Comparison of ENCODE assay signal across 27 cellular contexts in the genomic region with DNA sequence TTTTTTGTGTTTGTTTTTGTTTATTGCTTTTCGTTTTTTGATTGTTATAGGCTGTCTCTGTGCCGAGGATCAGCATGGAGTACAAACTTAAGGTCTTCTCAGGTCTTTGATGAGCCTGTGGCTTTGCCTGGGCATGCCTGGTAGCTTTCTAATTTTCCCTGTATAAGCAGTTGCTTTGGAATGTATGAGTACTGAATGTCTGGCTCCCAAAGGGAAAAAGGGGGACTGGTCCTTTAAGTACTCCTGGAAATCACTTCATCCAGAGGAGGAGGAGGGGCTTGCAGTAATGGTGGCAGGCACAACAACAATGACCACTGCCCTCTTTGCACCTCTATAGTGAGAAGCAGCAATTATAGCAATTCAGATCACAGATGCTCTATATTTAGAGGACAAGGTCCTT.
DNase-seq lines count a peak whose midpoint lies in the region; ATAC-seq, FAIRE-seq and TF ChIP-seq lines count a peak whose summit lies in the region.
"Had no signal": no experiment of that assay in that cellular context is flagged by ENCODE, and none has a peak within 500 bp of the region (broad histone marks: within the 10 kb centered on the region; RNA-seq: fewer than 3 reads in every experiment).

No MANE protein-coding gene starts in this region.

- H3K4me3 Mint-ChIP-seq in activated CD4-positive, alpha-beta T cell treated with anti-CD3 and anti-CD28 coated beads, Interleukin-2, amount 10 ng/mL, durations not matched to agents 7 days and 5 days = no peak overlapping the region
- H3K4me3 Mint-ChIP-seq in activated CD4-positive, alpha-beta T cell treated with anti-CD3 and anti-CD28 coated beads, Interleukin-2, amount 10 ng/mL, durations not matched to agents 24 days and 14 days = no peak overlapping the region
- H3K4me3 Mint-ChIP-seq in activated T-helper 17 cell treated with anti-CD3 and anti-CD28 coated beads, Interleukin-2, amount 50 U/mL, for 72 hours = no peak overlapping the region
- H3K4me3 Mint-ChIP-seq: activated naive CD8-positive, alpha-beta T cell had no signal

- H3K36me3 ChIP-seq in osteoblast (ENCODE audit: insufficient read depth, low read length) = no peaks in the 10 kb centered on the region
- H3K36me3 ChIP-seq: upper lobe of left lung had no signal

- H3K4me1 Mint-ChIP-seq in activated CD4-positive, alpha-beta T cell treated with anti-CD3 and anti-CD28 coated beads, Interleukin-2, amount 10 ng/mL, durations not matched to agents 7 days and 5 days = peaks cover 3% of the 10 kb centered on the region
- H3K4me1 Mint-ChIP-seq in activated CD4-positive, alpha-beta T cell treated with anti-CD3 and anti-CD28 coated beads, Interleukin-2, amount 10 ng/mL, durations not matched to agents 24 days and 14 days = no peaks in the 10 kb centered on the region
- peaks cover 4% of the 10 kb centered on the region for H3K4me1 Mint-ChIP-seq in activated T-helper 17 cell treated with anti-CD3 and anti-CD28 coated beads, Interleukin-2, amount 50 U/mL, for 72 hours

- peaks cover 14% of the 10 kb centered on the region for H3K9me3 Mint-ChIP-seq in activated CD4-positive, alpha-beta T cell treated with anti-CD3 and anti-CD28 coated beads, Interleukin-2, amount 10 ng/mL, durations not matched to agents 7 days and 5 days
- H3K9me3 Mint-ChIP-seq in activated CD4-positive, alpha-beta T cell treated with anti-CD3 and anti-CD28 coated beads, Interleukin-2, amount 10 ng/mL, durations not matched to agents 24 days and 14 days = no peaks in the 10 kb centered on the region
- H3K9me3 Mint-ChIP-seq in activated T-helper 17 cell treated with anti-CD3 and anti-CD28 coated beads, Interleukin-2, amount 50 U/mL, for 72 hours = no peaks in the 10 kb centered on the region

- no peak overlapping the region for H3K4me3 ChIP-seq in osteoblast (ENCODE audit: insufficient read depth, low read length)
- H3K4me3 ChIP-seq: gastrocnemius medialis, skin epidermis, upper lobe of left lung had no signal

- intact Hi-C loops in activated CD4-positive, alpha-beta T cell treated with anti-CD3 and anti-CD28 coated beads, Interleukin-2, amount 10 ng/mL, durations not matched to agents 24 days and 14 days (cut with micrococcal nuclease) = no loop called here

- H3K36me3 Mint-ChIP-seq in activated CD4-positive, alpha-beta T cell treated with anti-CD3 and anti-CD28 coated beads, Interleukin-2, amount 10 ng/mL, durations not matched to agents 7 days and 5 days (ENCODE audit: low read depth) = peaks cover 59% of the 10 kb centered on the region
- peaks cover 52% of the 10 kb centered on the region for H3K36me3 Mint-ChIP-seq in activated CD4-positive, alpha-beta T cell treated with anti-CD3 and anti-CD28 coated beads, Interleukin-2, amount 10 ng/mL, durations not matched to agents 24 days and 14 days (ENCODE audit: low read depth)
- peaks cover 65% of the 10 kb centered on the region for H3K36me3 Mint-ChIP-seq in activated T-helper 17 cell treated with anti-CD3 and anti-CD28 coated beads, Interleukin-2, amount 50 U/mL, for 72 hours (ENCODE audit: low read depth)

- H2AFZ ChIP-seq in osteoblast (ENCODE audit: low read length) = no peak overlapping the region

- no peak for FAIRE-seq in frontal cortex (lab: Jason Lieb, UNC)

- no peaks in the 10 kb centered on the region for H3K27me3 Mint-ChIP-seq in activated CD4-positive, alpha-beta T cell treated with anti-CD3 and anti-CD28 coated beads, Interleukin-2, amount 10 ng/mL, durations not matched to agents 7 days and 5 days
- no peaks in the 10 kb centered on the region for H3K27me3 Mint-ChIP-seq in activated CD4-positive, alpha-beta T cell treated with anti-CD3 and anti-CD28 coated beads, Interleukin-2, amount 10 ng/mL, durations not matched to agents 24 days and 14 days
- H3K27me3 Mint-ChIP-seq in activated T-helper 17 cell treated with anti-CD3 and anti-CD28 coated beads, Interleukin-2, amount 50 U/mL, for 72 hours = no peaks in the 10 kb centered on the region
- H3K27me3 Mint-ChIP-seq: activated naive CD8-positive, alpha-beta T cell had no signal

- no peaks in the 10 kb centered on the region for H3K9me3 ChIP-seq in osteoblast (ENCODE audit: low read depth, low read length)
- H3K9me3 ChIP-seq: gastrocnemius medialis, upper lobe of left lung had no signal

- H4K20me1 ChIP-seq in osteoblast (ENCODE audit: insufficient read depth, low read length) = no peaks in the 10 kb centered on the region

- H3K27me3 ChIP-seq in osteoblast (ENCODE audit: insufficient read depth, low read length) = no peaks in the 10 kb centered on the region
- H3K27me3 ChIP-seq: gastrocnemius medialis, upper lobe of left lung had no signal

- H3K4me1 ChIP-seq in osteoblast (ENCODE audit: insufficient read depth, low read length) = no peaks in the 10 kb centered on the region
- H3K4me1 ChIP-seq: gastrocnemius medialis, upper lobe of left lung had no signal

- ATAC-seq in activated T-helper 17 cell treated with anti-CD3 and anti-CD28 coated beads, Interleukin-2, amount 50 U/mL, for 72 hours (replicated peaks) = no peak
- ATAC-seq in HG02973 (IDR thresholded peaks at IDR 0.05; ENCODE audit: unreplicated experiment) = no peak
- ATAC-seq: gastrocnemius medialis had no signal

- H3K27ac Mint-ChIP-seq in activated CD4-positive, alpha-beta T cell treated with anti-CD3 and anti-CD28 coated beads, Interleukin-2, amount 10 ng/mL, durations not matched to agents 7 days and 5 days = peak overlapping the region; percentile 27
- no peak overlapping the region for H3K27ac Mint-ChIP-seq in activated CD4-positive, alpha-beta T cell treated with anti-CD3 and anti-CD28 coated beads, Interleukin-2, amount 10 ng/mL, durations not matched to agents 24 days and 14 days
- peak overlapping the region; percentile 9 for H3K27ac Mint-ChIP-seq in activated T-helper 17 cell treated with anti-CD3 and anti-CD28 coated beads, Interleukin-2, amount 50 U/mL, for 72 hours
- H3K27ac Mint-ChIP-seq: activated naive CD8-positive, alpha-beta T cell had no signal

- POLR2A ChIA-PET in activated CD4-positive, alpha-beta T cell treated with anti-CD3 and anti-CD28 coated beads, Interleukin-2, amount 10 ng/mL, durations not matched to agents 7 days and 5 days (lab: Charles Lee) = no interaction called here

- CTCF ChIA-PET in activated CD4-positive, alpha-beta T cell treated with anti-CD3 and anti-CD28 coated beads, Interleukin-2, amount 10 ng/mL, durations not matched to agents 7 days and 5 days (lab: Charles Lee) = no interaction called here

- no peak overlapping the region for H3K27ac ChIP-seq in osteoblast (ENCODE audit: low read depth, low read length)
- H3K27ac ChIP-seq: 22Rv1, C4-2B, gastrocnemius medialis, HL-60, skin epidermis, upper lobe of left lung had no signal

- H3K79me2 ChIP-seq in osteoblast (ENCODE audit: insufficient read depth, low read length) = no peaks in the 10 kb centered on the region

- no peak for TF ChIP-seq CTCF in osteoblast (IDR thresholded peaks at IDR 0.05; ENCODE audit: extremely low read depth, low read depth, low read length)

- H3K4me2 ChIP-seq in osteoblast (ENCODE audit: insufficient read depth, low read length) = no peak overlapping the region

- no peak for DNase-seq in activated CD4-positive, alpha-beta T cell treated with anti-CD3 and anti-CD28 coated beads, Interleukin-2, amount 10 ng/mL, durations not matched to agents 7 days and 5 days
- no peak for DNase-seq in activated CD4-positive, alpha-beta T cell treated with anti-CD3 and anti-CD28 coated beads, Interleukin-2, amount 10 ng/mL, durations not matched to agents 24 days and 14 days
- peak; percentile 41 for DNase-seq in fibroblast of peridontal ligament (ENCODE audit: extremely low read depth)
- peak; percentile 0 for DNase-seq in osteoblast (ENCODE audit: insufficient read length, low spot score, missing footprints)
- no peak for DNase-seq in globus pallidus (ENCODE audit: low spot score)
- no peak for DNase-seq in frontal cortex (ENCODE audit: low spot score in 2 of 2)
- DNase-seq: activated effector memory CD4-positive, alpha-beta T cell treated with anti-CD3 and anti-CD28 coated beads, Interleukin-2, amount 50 U/mL, for 16 hours; activated T-cell treated with anti-CD3 and anti-CD28 coated beads for 4 hours; DMS79 treated with DMSO at 0.1 percent for 48 hours; gastrocnemius medialis; Karpas-422; mesendoderm; MV-4-11; NCI-H1436; NCI-H2081 treated with DMSO at 0.1 percent for 48 hours; NCI-H226; NCI-H69; SHP77; stimulated activated naive CD4-positive, alpha-beta T cell; upper lobe of left lung had no signal

Comparison
In these comparisons a context has a peak if more than half of its experiments do, and no peak if none do; other contexts are left out.
1. DNase-seq: peak in fibroblast of peridontal ligament (single experiment) and osteoblast (single experiment); none in activated CD4-positive, alpha-beta T cell treated with anti-CD3 and anti-CD28 coated beads, Interleukin-2, amount 10 ng/mL, durations not matched to agents 7 days and 5 days (single experiment), activated CD4-positive, alpha-beta T cell treated with anti-CD3 and anti-CD28 coated beads, Interleukin-2, amount 10 ng/mL, durations not matched to agents 24 days and 14 days (single experiment), globus pallidus (single experiment) and frontal cortex (0 of 2).